Comparison of ENCODE assay signal across 20 cellular contexts in genomic region chr5:122516432-122516743, GRCh38.
"Had no signal": no experiment of that assay in that cellular context is flagged by ENCODE, and none has a peak within 500 bp of the region (broad histone marks: within the 10 kb centered on the region; RNA-seq: fewer than 3 reads in every experiment).

No MANE protein-coding gene starts in this region.

- H3K27ac ChIP-seq: coronary artery, esophagus squamous epithelium, gastrocnemius medialis, left ventricle myocardium inferior, neutrophil, pancreas, psoas muscle, right atrium auricular region, spleen, thoracic aorta had no signal

- DNase-seq: activated CD4-positive, alpha-beta T cell treated with anti-CD3 and anti-CD28 coated beads for 4 hours; activated CD4-positive, CD25-positive, alpha-beta regulatory T cell; activated CD8-positive, alpha-beta memory T cell treated with anti-CD3 and anti-CD28 coated beads, Interleukin-2, amount 50 U/mL, for 48 hours; activated naive CD4-positive, alpha-beta T cell treated with anti-CD3 and anti-CD28 coated beads, Interleukin-2, amount 10 ng/mL, durations not matched to agents 7 days and 5 days; activated T-cell treated with anti-CD3 and anti-CD28 coated beads, Interleukin-2, amount 50 U/mL, for 4 hours; esophagus squamous epithelium; gastrocnemius medialis; hippocampal formation; left ventricle myocardium inferior; psoas muscle; spleen; stimulated activated CD4-positive, alpha-beta T cell treated with anti-CD3 and anti-CD28 coated beads, Interleukin-4, amount 100 ng/mL, for 24 hours; stimulated activated naive CD4-positive, alpha-beta T cell treated with Interleukin-2 at 50 U/mL for 16 hours; T1000 had no signal

- ATAC-seq: activated T-cell treated with anti-CD3 and anti-CD28 coated beads, Interleukin-2, amount 50 U/mL, for 4 hours; natural killer cell treated with Interleukin-12 subunit alpha and Interleukin-12 subunit beta and Interleukin-15 and Interleukin-18, amount 100 ng/mL, for 72 hours had no signal
